1 cellular context compared by ENCODE assay signal in the genomic region with DNA sequence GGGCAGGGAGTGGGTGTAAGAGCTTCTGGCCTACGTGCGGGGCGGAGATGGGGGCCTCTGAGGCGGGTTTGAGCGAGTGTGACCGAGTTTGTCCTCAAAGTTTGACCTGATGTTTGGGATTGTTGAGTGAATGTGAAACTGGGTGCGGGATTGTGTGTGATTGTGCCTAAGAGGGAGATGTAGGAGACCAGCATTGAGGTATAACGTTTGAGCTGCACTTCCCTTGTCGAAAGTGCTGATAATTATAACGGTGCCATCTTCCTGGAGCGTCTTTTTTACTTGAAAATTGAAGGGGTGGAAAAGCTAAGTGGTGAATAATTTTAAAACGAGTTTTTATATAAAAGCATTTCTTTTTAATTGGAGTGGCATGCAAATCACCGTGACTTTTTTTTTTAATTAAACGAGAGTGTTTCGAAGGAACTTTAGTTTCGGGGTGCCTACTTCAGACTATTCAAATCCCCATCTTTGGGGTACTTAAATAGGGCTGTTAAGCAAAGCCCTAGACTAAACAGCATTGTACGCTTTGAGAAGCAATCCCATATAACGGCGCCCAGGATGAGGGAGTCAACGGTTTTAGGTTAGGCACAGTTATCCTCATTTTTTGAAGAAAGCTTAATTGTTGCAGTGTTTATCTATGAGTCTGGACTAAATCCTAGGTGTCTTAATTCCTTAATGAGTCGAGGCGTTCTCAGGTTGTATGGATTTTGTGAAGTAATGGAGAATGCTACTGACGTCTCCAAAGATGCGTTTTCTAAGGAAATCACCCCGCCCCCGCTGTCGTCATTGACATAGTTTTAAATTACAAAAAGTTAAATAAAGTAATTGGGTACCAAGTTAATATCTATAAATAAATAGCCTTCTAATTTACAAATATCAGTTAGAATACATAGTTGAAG.
TF ChIP-seq lines count a peak whose summit lies in the region.

No MANE protein-coding gene starts in this region.

TF ChIP-seq in H1, 55 proteins besides CTCF, POLR2A, EP300 and RAD21:
- TF ChIP-seq RXRA (IDR thresholded peaks at IDR 0.05; ENCODE audit: insufficient read depth, low read depth, low read length): no peak
- TF ChIP-seq TAF1 (IDR thresholded peaks at IDR 0.05; ENCODE audit: low read depth, low read length): no peak; the same call in 1 of the 2 replicates
- TF ChIP-seq SUZ12 (IDR thresholded peaks at IDR 0.05; ENCODE audit: low read length): no peak
- peak; percentile 39; the same call in 1 of the 2 replicates for TF ChIP-seq CHD1 (IDR thresholded peaks at IDR 0.05; ENCODE audit: low read depth, low read length)
- TF ChIP-seq KDM1A (IDR thresholded peaks at IDR 0.05; ENCODE audit: borderline replicate concordance, low read length): no peak
- TF ChIP-seq, protein P1, sequence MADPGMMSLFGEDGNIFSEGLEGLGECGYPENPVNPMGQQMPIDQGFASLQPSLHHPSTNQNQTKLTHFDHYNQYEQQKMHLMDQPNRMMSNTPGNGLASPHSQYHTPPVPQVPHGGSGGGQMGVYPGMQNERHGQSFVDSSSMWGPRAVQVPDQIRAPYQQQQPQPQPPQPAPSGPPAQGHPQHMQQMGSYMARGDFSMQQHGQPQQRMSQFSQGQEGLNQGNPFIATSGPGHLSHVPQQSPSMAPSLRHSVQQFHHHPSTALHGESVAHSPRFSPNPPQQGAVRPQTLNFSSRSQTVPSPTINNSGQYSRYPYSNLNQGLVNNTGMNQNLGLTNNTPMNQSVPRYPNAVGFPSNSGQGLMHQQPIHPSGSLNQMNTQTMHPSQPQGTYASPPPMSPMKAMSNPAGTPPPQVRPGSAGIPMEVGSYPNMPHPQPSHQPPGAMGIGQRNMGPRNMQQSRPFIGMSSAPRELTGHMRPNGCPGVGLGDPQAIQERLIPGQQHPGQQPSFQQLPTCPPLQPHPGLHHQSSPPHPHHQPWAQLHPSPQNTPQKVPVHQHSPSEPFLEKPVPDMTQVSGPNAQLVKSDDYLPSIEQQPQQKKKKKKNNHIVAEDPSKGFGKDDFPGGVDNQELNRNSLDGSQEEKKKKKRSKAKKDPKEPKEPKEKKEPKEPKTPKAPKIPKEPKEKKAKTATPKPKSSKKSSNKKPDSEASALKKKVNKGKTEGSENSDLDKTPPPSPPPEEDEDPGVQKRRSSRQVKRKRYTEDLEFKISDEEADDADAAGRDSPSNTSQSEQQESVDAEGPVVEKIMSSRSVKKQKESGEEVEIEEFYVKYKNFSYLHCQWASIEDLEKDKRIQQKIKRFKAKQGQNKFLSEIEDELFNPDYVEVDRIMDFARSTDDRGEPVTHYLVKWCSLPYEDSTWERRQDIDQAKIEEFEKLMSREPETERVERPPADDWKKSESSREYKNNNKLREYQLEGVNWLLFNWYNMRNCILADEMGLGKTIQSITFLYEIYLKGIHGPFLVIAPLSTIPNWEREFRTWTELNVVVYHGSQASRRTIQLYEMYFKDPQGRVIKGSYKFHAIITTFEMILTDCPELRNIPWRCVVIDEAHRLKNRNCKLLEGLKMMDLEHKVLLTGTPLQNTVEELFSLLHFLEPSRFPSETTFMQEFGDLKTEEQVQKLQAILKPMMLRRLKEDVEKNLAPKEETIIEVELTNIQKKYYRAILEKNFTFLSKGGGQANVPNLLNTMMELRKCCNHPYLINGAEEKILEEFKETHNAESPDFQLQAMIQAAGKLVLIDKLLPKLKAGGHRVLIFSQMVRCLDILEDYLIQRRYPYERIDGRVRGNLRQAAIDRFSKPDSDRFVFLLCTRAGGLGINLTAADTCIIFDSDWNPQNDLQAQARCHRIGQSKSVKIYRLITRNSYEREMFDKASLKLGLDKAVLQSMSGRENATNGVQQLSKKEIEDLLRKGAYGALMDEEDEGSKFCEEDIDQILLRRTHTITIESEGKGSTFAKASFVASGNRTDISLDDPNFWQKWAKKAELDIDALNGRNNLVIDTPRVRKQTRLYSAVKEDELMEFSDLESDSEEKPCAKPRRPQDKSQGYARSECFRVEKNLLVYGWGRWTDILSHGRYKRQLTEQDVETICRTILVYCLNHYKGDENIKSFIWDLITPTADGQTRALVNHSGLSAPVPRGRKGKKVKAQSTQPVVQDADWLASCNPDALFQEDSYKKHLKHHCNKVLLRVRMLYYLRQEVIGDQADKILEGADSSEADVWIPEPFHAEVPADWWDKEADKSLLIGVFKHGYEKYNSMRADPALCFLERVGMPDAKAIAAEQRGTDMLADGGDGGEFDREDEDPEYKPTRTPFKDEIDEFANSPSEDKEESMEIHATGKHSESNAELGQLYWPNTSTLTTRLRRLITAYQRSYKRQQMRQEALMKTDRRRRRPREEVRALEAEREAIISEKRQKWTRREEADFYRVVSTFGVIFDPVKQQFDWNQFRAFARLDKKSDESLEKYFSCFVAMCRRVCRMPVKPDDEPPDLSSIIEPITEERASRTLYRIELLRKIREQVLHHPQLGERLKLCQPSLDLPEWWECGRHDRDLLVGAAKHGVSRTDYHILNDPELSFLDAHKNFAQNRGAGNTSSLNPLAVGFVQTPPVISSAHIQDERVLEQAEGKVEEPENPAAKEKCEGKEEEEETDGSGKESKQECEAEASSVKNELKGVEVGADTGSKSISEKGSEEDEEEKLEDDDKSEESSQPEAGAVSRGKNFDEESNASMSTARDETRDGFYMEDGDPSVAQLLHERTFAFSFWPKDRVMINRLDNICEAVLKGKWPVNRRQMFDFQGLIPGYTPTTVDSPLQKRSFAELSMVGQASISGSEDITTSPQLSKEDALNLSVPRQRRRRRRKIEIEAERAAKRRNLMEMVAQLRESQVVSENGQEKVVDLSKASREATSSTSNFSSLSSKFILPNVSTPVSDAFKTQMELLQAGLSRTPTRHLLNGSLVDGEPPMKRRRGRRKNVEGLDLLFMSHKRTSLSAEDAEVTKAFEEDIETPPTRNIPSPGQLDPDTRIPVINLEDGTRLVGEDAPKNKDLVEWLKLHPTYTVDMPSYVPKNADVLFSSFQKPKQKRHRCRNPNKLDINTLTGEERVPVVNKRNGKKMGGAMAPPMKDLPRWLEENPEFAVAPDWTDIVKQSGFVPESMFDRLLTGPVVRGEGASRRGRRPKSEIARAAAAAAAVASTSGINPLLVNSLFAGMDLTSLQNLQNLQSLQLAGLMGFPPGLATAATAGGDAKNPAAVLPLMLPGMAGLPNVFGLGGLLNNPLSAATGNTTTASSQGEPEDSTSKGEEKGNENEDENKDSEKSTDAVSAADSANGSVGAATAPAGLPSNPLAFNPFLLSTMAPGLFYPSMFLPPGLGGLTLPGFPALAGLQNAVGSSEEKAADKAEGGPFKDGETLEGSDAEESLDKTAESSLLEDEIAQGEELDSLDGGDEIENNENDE (IDR thresholded peaks at IDR 0.05; ENCODE audit: insufficient replicate concordance, low read length): no peak
- TF ChIP-seq, protein P2, sequence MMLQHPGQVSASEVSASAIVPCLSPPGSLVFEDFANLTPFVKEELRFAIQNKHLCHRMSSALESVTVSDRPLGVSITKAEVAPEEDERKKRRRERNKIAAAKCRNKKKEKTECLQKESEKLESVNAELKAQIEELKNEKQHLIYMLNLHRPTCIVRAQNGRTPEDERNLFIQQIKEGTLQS (IDR thresholded peaks at IDR 0.05; ENCODE audit: insufficient read depth, low read depth, low read length): no peak
- no peak for TF ChIP-seq TAF7 (optimal IDR thresholded peaks at IDR 0.05; ENCODE audit: borderline replicate concordance, low read depth, low read length)
- no peak for TF ChIP-seq TEAD4 (IDR thresholded peaks at IDR 0.05; ENCODE audit: low read depth, low read length)
- no peak for TF ChIP-seq SRF (IDR thresholded peaks at IDR 0.05; ENCODE audit: low read depth, low read length)
- TF ChIP-seq SP2 (IDR thresholded peaks at IDR 0.05; ENCODE audit: low read length): no peak
- TF ChIP-seq GABPA (IDR thresholded peaks at IDR 0.05; ENCODE audit: borderline replicate concordance, insufficient read depth, low read length): no peak
- no peak for TF ChIP-seq CBX5 (IDR thresholded peaks at IDR 0.05; ENCODE audit: low read depth, low read length)
- TF ChIP-seq KDM5A (IDR thresholded peaks at IDR 0.05; ENCODE audit: low read length): no peak
- no peak for TF ChIP-seq CTBP2 (IDR thresholded peaks at IDR 0.05; ENCODE audit: borderline replicate concordance, insufficient read depth, insufficient read length, low read length)
- no peak for TF ChIP-seq JUN (IDR thresholded peaks at IDR 0.05; ENCODE audit: low read depth, low read length)
- TF ChIP-seq, protein P3, sequence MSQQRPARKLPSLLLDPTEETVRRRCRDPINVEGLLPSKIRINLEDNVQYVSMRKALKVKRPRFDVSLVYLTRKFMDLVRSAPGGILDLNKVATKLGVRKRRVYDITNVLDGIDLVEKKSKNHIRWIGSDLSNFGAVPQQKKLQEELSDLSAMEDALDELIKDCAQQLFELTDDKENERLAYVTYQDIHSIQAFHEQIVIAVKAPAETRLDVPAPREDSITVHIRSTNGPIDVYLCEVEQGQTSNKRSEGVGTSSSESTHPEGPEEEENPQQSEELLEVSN (IDR thresholded peaks at IDR 0.05): no peak
- TF ChIP-seq CHD2 (IDR thresholded peaks at IDR 0.05; ENCODE audit: low read length): no peak
- TF ChIP-seq ASH2L (IDR thresholded peaks at IDR 0.05; ENCODE audit: low read length): peak; percentile 9
- TF ChIP-seq CREB1 (IDR thresholded peaks at IDR 0.05): peak; percentile 45; the same call in 1 of the 2 replicates
- TF ChIP-seq GTF2F1 (IDR thresholded peaks at IDR 0.05; ENCODE audit: borderline replicate concordance, low read depth, low read length): no peak
- no peak for TF ChIP-seq SIRT6 (IDR thresholded peaks at IDR 0.05; ENCODE audit: low read length)
- TF ChIP-seq SIX5 (IDR thresholded peaks at IDR 0.05; ENCODE audit: low read depth, low read length): no peak
- peak; percentile 14 for TF ChIP-seq PHF8 (conservative IDR thresholded peaks at IDR 0.05; ENCODE audit: low read depth, low read length)
- peak; percentile 12 for TF ChIP-seq POLR2AphosphoS5 (IDR thresholded peaks at IDR 0.05; ENCODE audit: low read depth, low read length)
TF ChIP-seq in H1: peak in this region for 5.
